In genomic region chr2:123768233-123768632, GRCh38 we compare ENCODE assay signal across 22 cellular contexts.
"Had no signal": no experiment of that assay in that cellular context is flagged by ENCODE, and none has a peak within 500 bp of the region (broad histone marks: within the 10 kb centered on the region; RNA-seq: fewer than 3 reads in every experiment).

No MANE protein-coding gene starts in this region.

- H3K4me1 ChIP-seq: esophagus muscularis mucosa, foreskin keratinocyte, gastroesophageal sphincter, heart left ventricle, left lung, lower lobe of right lung had no signal

- H3K4me3 ChIP-seq: coronary artery, dorsolateral prefrontal cortex, esophagus muscularis mucosa, gastroesophageal sphincter, heart left ventricle, hepatocyte, left lung, lower lobe of right lung had no signal

- H3K4me3 Mint-ChIP-seq: immature natural killer cell had no signal

- H3K36me3 ChIP-seq: esophagus muscularis mucosa, gastroesophageal sphincter, heart left ventricle, left lung, lower lobe of right lung had no signal

- H3K27me3 ChIP-seq: dorsolateral prefrontal cortex, esophagus muscularis mucosa, foreskin keratinocyte, gastroesophageal sphincter, heart left ventricle, hepatocyte, left lung had no signal

- DNase-seq: dermis blood vessel endothelial cell; dorsolateral prefrontal cortex; effector CD4-positive, alpha-beta T cell; effector memory CD4-positive, alpha-beta T cell; foreskin keratinocyte; heart left ventricle; hypothalamus; immature natural killer cell; islet precursor cell; left cardiac atrium; left lung; left ventricle myocardium superior; lower lobe of right lung; mesenchymal stem cell; midbrain had no signal

- H2AFZ ChIP-seq: hepatocyte had no signal

- H3K27ac ChIP-seq: coronary artery, dorsolateral prefrontal cortex, esophagus muscularis mucosa, foreskin keratinocyte, gastroesophageal sphincter, heart left ventricle, hepatocyte, left lung, lower lobe of right lung had no signal

- H3K79me2 ChIP-seq: hepatocyte had no signal

- FAIRE-seq: colon, endothelial cell of umbilical vein, frontal cortex had no signal

- H3K36me3 Mint-ChIP-seq: immature natural killer cell had no signal

- H3K9me3 ChIP-seq: gastroesophageal sphincter, lower lobe of right lung had no signal

- ATAC-seq: foreskin keratinocyte, gastroesophageal sphincter, heart left ventricle, left cardiac atrium, left lung, left ventricle myocardium superior, lower lobe of right lung had no signal

- H3K4me2 ChIP-seq: hepatocyte had no signal
